In genomic region chr15:42087926-42088800, GRCh38 we compare ENCODE assay signal across 32 cellular contexts. TPM values are rescaled to one million over a fixed set of nuclear protein-coding genes. Genes with fewer than 3 reads are reported as not detected.
"Had no signal": no experiment of that assay in that cellular context is flagged by ENCODE, and none has a peak within 500 bp of the region (broad histone marks: within the 10 kb centered on the region; RNA-seq: fewer than 3 reads in every experiment).

No MANE protein-coding gene starts in this region.

- H3K36me3 Mint-ChIP-seq: activated naive CD4-positive, alpha-beta T cell treated with anti-CD3 and anti-CD28 coated beads, Interleukin-2, amount 10 ng/mL, durations not matched to agents 7 days and 5 days; type B pancreatic cell had no signal

- H3K36me3 ChIP-seq: brain microvascular endothelial cell, gastrocnemius medialis, neutrophil, ovary, prostate gland, sigmoid colon, thoracic aorta, uterus had no signal

- H3K27ac ChIP-seq: brain microvascular endothelial cell, gastrocnemius medialis, neutrophil, ovary, prostate gland, sigmoid colon, thoracic aorta, uterus had no signal

- H3K27me3 ChIP-seq: gastrocnemius medialis, neutrophil, ovary, uterus had no signal

- H3K4me3 Mint-ChIP-seq: activated CD4-positive, alpha-beta memory T cell treated with anti-CD3 and anti-CD28 coated beads, Interleukin-2, amount 10 ng/mL, durations not matched to agents 7 days and 5 days; activated CD4-positive, alpha-beta T cell treated with anti-CD3 and anti-CD28 coated beads, Interleukin-2, amount 10 ng/mL, durations not matched to agents 7 days and 5 days; activated naive CD4-positive, alpha-beta T cell treated with anti-CD3 and anti-CD28 coated beads, Interleukin-2, amount 10 ng/mL, durations not matched to agents 7 days and 5 days; effector memory CD8-positive, alpha-beta T cell; nephron; type B pancreatic cell had no signal

- H3K4me1 ChIP-seq: prostate gland, uterus had no signal

- ATAC-seq: effector memory CD8-positive, alpha-beta T cell; gastrocnemius medialis; left cardiac atrium; left ventricle myocardium superior had no signal

- H3K27ac Mint-ChIP-seq: activated CD4-positive, alpha-beta memory T cell treated with anti-CD3 and anti-CD28 coated beads, Interleukin-2, amount 10 ng/mL, durations not matched to agents 7 days and 5 days; activated CD4-positive, alpha-beta T cell treated with anti-CD3 and anti-CD28 coated beads, Interleukin-2, amount 10 ng/mL, durations not matched to agents 7 days and 5 days; activated naive CD4-positive, alpha-beta T cell treated with anti-CD3 and anti-CD28 coated beads, Interleukin-2, amount 10 ng/mL, durations not matched to agents 7 days and 5 days; effector memory CD8-positive, alpha-beta T cell; nephron; type B pancreatic cell had no signal

- H3K4me1 Mint-ChIP-seq: nephron had no signal

- DNase-seq: activated CD4-positive, alpha-beta memory T cell treated with anti-CD3 and anti-CD28 coated beads, Interleukin-2, amount 10 ng/mL, durations not matched to agents 7 days and 5 days; activated CD4-positive, alpha-beta T cell treated with anti-CD3 and anti-CD28 coated beads, Interleukin-2, amount 10 ng/mL, durations not matched to agents 7 days and 5 days; activated CD4-positive, CD25-positive, alpha-beta regulatory T cell treated with anti-CD3 and anti-CD28 coated beads, Interleukin-2, amount 50 U/mL, for 72 hours; activated effector memory CD4-positive, alpha-beta T cell treated with anti-CD3 and anti-CD28 coated beads, Interleukin-2, amount 50 U/mL, for 16 hours; activated naive CD4-positive, alpha-beta T cell treated with anti-CD3 and anti-CD28 coated beads, Interleukin-2, amount 10 ng/mL, durations not matched to agents 7 days and 5 days; amniotic stem cell; brain microvascular endothelial cell; cortex of kidney; effector memory CD8-positive, alpha-beta T cell; erythroblast; gastrocnemius medialis; glutamatergic neuron; islet precursor cell; left cardiac atrium; left ventricle myocardium superior; ovary; retina; sigmoid colon; stimulated activated naive CD4-positive, alpha-beta T cell treated with Interleukin-2 at 50 U/mL for 16 hours; uterus had no signal

- H3K9me3 ChIP-seq: gastrocnemius medialis, neutrophil, ovary, prostate gland, sigmoid colon, thoracic aorta, uterus had no signal

- H3K9me3 Mint-ChIP-seq: activated CD4-positive, alpha-beta memory T cell treated with anti-CD3 and anti-CD28 coated beads, Interleukin-2, amount 10 ng/mL, durations not matched to agents 7 days and 5 days; activated CD4-positive, alpha-beta T cell treated with anti-CD3 and anti-CD28 coated beads, Interleukin-2, amount 10 ng/mL, durations not matched to agents 7 days and 5 days; activated naive CD4-positive, alpha-beta T cell treated with anti-CD3 and anti-CD28 coated beads, Interleukin-2, amount 10 ng/mL, durations not matched to agents 7 days and 5 days; effector memory CD8-positive, alpha-beta T cell; nephron; type B pancreatic cell had no signal

- H3K4me3 ChIP-seq: gastrocnemius medialis, ovary, prostate gland, sigmoid colon, thoracic aorta, uterus had no signal

- FAIRE-seq: astrocyte, small intestine had no signal

RNA-seq across cellular contexts. Expression of gene PLA2G4D, which starts 6.2 kb away (rescaled TPM):
- total RNA-seq: activated CD4-positive, alpha-beta memory T cell treated with anti-CD3 and anti-CD28 coated beads, Interleukin-2, amount 10 ng/mL, durations not matched to agents 7 days and 5 days; activated CD4-positive, alpha-beta T cell treated with anti-CD3 and anti-CD28 coated beads, Interleukin-2, amount 10 ng/mL, durations not matched to agents 7 days and 5 days; astrocyte; cardiac septum; left cardiac atrium; left ventricle myocardium superior; lung microvascular endothelial cell; mesenteric fat pad; mucosa of gallbladder; T-helper 1 cell treated with Interleukin-12 subunit alpha and Interleukin-12 subunit beta and Interleukin-4 antibody, amounts not matched to agents 30 ng/mL and 1 ng/mL, for 36 hours; thoracic aorta had no signal
- polyA plus RNA-seq: ovary had no signal
